8 cellular contexts compared by ENCODE assay signal in genomic region chr14:74613211-74613914, GRCh38. TPM values are rescaled to one million over a fixed set of nuclear protein-coding genes. Genes with fewer than 3 reads are reported as not detected.
DNase-seq lines count a peak whose midpoint lies in the region; ATAC-seq and TF ChIP-seq lines count a peak whose summit lies in the region.
"Had no signal": no experiment of that assay in that cellular context is flagged by ENCODE, and none has a peak within 500 bp of the region (broad histone marks: within the 10 kb centered on the region; RNA-seq: fewer than 3 reads in every experiment).

No MANE protein-coding gene starts in this region.

- peaks cover 0 to 2% (median 0%) of the 10 kb centered on the region in 7 donors for H3K9me3 Mint-ChIP-seq in CD4-positive, CD25-positive, alpha-beta regulatory T cell
- H3K9me3 Mint-ChIP-seq in HFFc6, result no peaks in the 10 kb centered on the region
- no peaks in the 10 kb centered on the region for H3K9me3 Mint-ChIP-seq in nephron progenitor cell

- peaks cover 5 to 60% (median 40%) of the 10 kb centered on the region in 4 donors for H3K4me1 Mint-ChIP-seq in CD4-positive, CD25-positive, alpha-beta regulatory T cell
- H3K4me1 Mint-ChIP-seq in HFFc6 (ENCODE audit: low read depth), result peaks cover 76% of the 10 kb centered on the region
- peaks cover 39% of the 10 kb centered on the region for H3K4me1 Mint-ChIP-seq in nephron progenitor cell

- no peaks in the 10 kb centered on the region for H3K27me3 ChIP-seq in CD4-positive, CD25-positive, alpha-beta regulatory T cell (ENCODE audit: control insufficient read depth, insufficient read depth, low read length)
- no peaks in the 10 kb centered on the region for H3K27me3 ChIP-seq in breast epithelium

- H3K36me3 Mint-ChIP-seq in CD4-positive, CD25-positive, alpha-beta regulatory T cell, result no peaks in the 10 kb centered on the region
- peaks cover 5% of the 10 kb centered on the region; the same call in 1 of the 2 replicates for H3K36me3 Mint-ChIP-seq in HFFc6 (ENCODE audit: low read depth)
- no peaks in the 10 kb centered on the region for H3K36me3 Mint-ChIP-seq in nephron progenitor cell (ENCODE audit: low read depth)
- H3K36me3 Mint-ChIP-seq: activated CD8-positive, alpha-beta memory T cell treated with anti-CD3 and anti-CD28 coated beads, Interleukin-2, amount 10 ng/mL, durations not matched to agents 7 days and 5 days had no signal

- H3K27ac ChIP-seq in CD4-positive, CD25-positive, alpha-beta regulatory T cell (ENCODE audit: insufficient read depth, low read length, poor library complexity, severe bottlenecking), result no peak overlapping the region
- peak overlapping the region; percentile 20 to 29 for H3K27ac ChIP-seq in breast epithelium

- H3K36me3 ChIP-seq in CD4-positive, CD25-positive, alpha-beta regulatory T cell (ENCODE audit: control insufficient read depth, insufficient read depth, low read length), result no peaks in the 10 kb centered on the region
- no peaks in the 10 kb centered on the region for H3K36me3 ChIP-seq in breast epithelium

- H3K4me3 Mint-ChIP-seq in CD4-positive, CD25-positive, alpha-beta regulatory T cell, result peak overlapping the region; percentile 74 to 91 (median 79)
- H3K4me3 Mint-ChIP-seq in HFFc6 (peak overlapping the region; percentile 57), nephron progenitor cell (peak overlapping the region; percentile 68)
- H3K4me3 Mint-ChIP-seq: activated CD8-positive, alpha-beta memory T cell treated with anti-CD3 and anti-CD28 coated beads, Interleukin-2, amount 10 ng/mL, durations not matched to agents 7 days and 5 days had no signal

- H3K9me3 ChIP-seq in CD4-positive, CD25-positive, alpha-beta regulatory T cell (ENCODE audit: control insufficient read depth in 2 of 2, low read length in 2 of 2), result no peaks in the 10 kb centered on the region
- H3K9me3 ChIP-seq in breast epithelium, result no peaks in the 10 kb centered on the region

- ATAC-seq in CD4-positive, CD25-positive, alpha-beta regulatory T cell (ENCODE audit: low read depth in 2 of 2), result no peak
- ATAC-seq in HG02642 (IDR thresholded peaks at IDR 0.05; ENCODE audit: poor library complexity, unreplicated experiment), result no peak
- no peak for ATAC-seq in HG03280 (IDR thresholded peaks at IDR 0.05; ENCODE audit: unreplicated experiment)

- peaks cover 24% of the 10 kb centered on the region for H3K27me3 Mint-ChIP-seq in CD4-positive, CD25-positive, alpha-beta regulatory T cell
- no peaks in the 10 kb centered on the region for H3K27me3 Mint-ChIP-seq in HFFc6 (ENCODE audit: insufficient read depth)
- H3K27me3 Mint-ChIP-seq in nephron progenitor cell (ENCODE audit: low read depth, poor library complexity), result peaks cover 78% of the 10 kb centered on the region

- H3K27ac Mint-ChIP-seq in CD4-positive, CD25-positive, alpha-beta regulatory T cell, result peak overlapping the region in 1 of 3 donors; percentile 79
- H3K27ac Mint-ChIP-seq in HFFc6 (peak overlapping the region; percentile 97), nephron progenitor cell (no peak overlapping the region)
- H3K27ac Mint-ChIP-seq: activated CD8-positive, alpha-beta memory T cell treated with anti-CD3 and anti-CD28 coated beads, Interleukin-2, amount 10 ng/mL, durations not matched to agents 7 days and 5 days had no signal

- DNase-seq in CD4-positive, CD25-positive, alpha-beta regulatory T cell, result no peak
- DNase-seq in HFFc6 (no peak), breast epithelium (ENCODE audit: low spot score in 2 of 2) (no peak), nephron progenitor cell (peak; percentile 30), 8988T (no peak)

- TF ChIP-seq POLR2A in breast epithelium (IDR thresholded peaks at IDR 0.05), result no peak

- H3K4me3 ChIP-seq in CD4-positive, CD25-positive, alpha-beta regulatory T cell (ENCODE audit: low read depth, low read length), result no peak overlapping the region
- H3K4me3 ChIP-seq in breast epithelium, result no peak overlapping the region

- peaks cover 37% of the 10 kb centered on the region for H3K4me1 ChIP-seq in CD4-positive, CD25-positive, alpha-beta regulatory T cell (ENCODE audit: control insufficient read depth, insufficient read depth, low read length, poor library complexity, severe bottlenecking)
- H3K4me1 ChIP-seq in breast epithelium, result no peaks in the 10 kb centered on the region

- TF ChIP-seq CTCF in HFFc6 (IDR thresholded peaks at IDR 0.05) (no peak), breast epithelium (IDR thresholded peaks at IDR 0.05) (no peak), nephron progenitor cell (IDR thresholded peaks at IDR 0.05) (no peak)

- intact Hi-C loops in breast epithelium (cut with DNase I; ENCODE audit: low total_unique reads), result no loop called here

RNA-seq across cellular contexts. Expression of gene LTBP2, which starts 1.3 kb away (rescaled TPM):
- 0.54 TPM for total RNA-seq in CD4-positive, CD25-positive, alpha-beta regulatory T cell
- under 1 TPM; 0.02 to 0.25 (median 0.14) TPM for polyA plus RNA-seq in CD4-positive, CD25-positive, alpha-beta regulatory T cell
- 100 to 1,000 TPM; 109 to 165 (median 120) TPM for total RNA-seq in HFFc6 (2021; fragmentation: NEBNext Ultra II Directional; extraction: Animal tissue kit (Norgen Biotek cat#: 25700))
- 10 to 100 TPM; 34.7 to 91.1 (median 79.0) TPM for total RNA-seq in breast epithelium

Comparison
In these comparisons a context has a peak if more than half of its experiments do, and no peak if none do; other contexts are left out.
1. RNA of gene LTBP2, which starts 1.3 kb away (total RNA-seq): 109 to 165 TPM in HFFc6 and 34.7 to 91.1 TPM in breast epithelium; 0.54 TPM in CD4-positive, CD25-positive, alpha-beta regulatory T cell (single experiment); every median in the first group is over 10 times any median in the second.
2. Peak in every context shown above with its lines, with median percentiles within 50 percentile points of each other: H3K4me3 Mint-ChIP-seq.